Comparison of ENCODE assay signal across 15 cellular contexts in the genomic region with DNA sequence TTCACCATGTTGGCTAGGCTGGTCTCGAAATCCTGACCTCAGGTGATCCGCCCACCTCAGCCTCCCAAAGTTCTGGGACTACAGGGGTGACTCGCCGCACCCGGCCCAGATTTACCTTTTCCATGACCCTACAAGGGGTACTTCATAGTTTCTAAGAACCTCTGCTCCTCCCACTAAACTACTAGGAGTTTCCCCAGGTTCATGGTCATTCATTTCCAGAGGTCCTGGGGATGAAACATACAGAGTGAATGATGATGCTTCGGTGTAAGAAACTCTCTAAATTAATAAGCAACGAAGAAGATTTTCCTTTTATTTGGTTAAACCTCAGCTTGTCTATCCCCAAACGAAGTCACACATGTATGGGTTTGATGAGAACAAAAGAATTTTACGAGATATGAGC. TPM values are rescaled to one million over a fixed set of nuclear protein-coding genes. Genes with fewer than 3 reads are reported as not detected.
DNase-seq lines count a peak whose midpoint lies in the region; ATAC-seq lines count a peak whose summit lies in the region.
"Had no signal": no experiment of that assay in that cellular context is flagged by ENCODE, and none has a peak within 500 bp of the region (broad histone marks: within the 10 kb centered on the region; RNA-seq: fewer than 3 reads in every experiment).

No MANE protein-coding gene starts in this region.

- H3K27ac Mint-ChIP-seq in activated CD4-positive, alpha-beta T cell treated with anti-CD3 and anti-CD28 coated beads for 36 hours = no peak overlapping the region
- no peak overlapping the region for H3K27ac Mint-ChIP-seq in activated CD4-positive, alpha-beta T cell treated with anti-CD3 and anti-CD28 coated beads, Interleukin-2, amount 10 ng/mL, durations not matched to agents 24 days and 14 days
- H3K27ac Mint-ChIP-seq: CD14-positive monocyte; CD8-positive, alpha-beta T cell; GM23338 had no signal

- H3K36me3 Mint-ChIP-seq in activated CD4-positive, alpha-beta T cell treated with anti-CD3 and anti-CD28 coated beads for 36 hours (ENCODE audit: low read depth) = no peaks in the 10 kb centered on the region
- H3K36me3 Mint-ChIP-seq in activated CD4-positive, alpha-beta T cell treated with anti-CD3 and anti-CD28 coated beads, Interleukin-2, amount 10 ng/mL, durations not matched to agents 24 days and 14 days (ENCODE audit: low read depth) = no peaks in the 10 kb centered on the region
- H3K36me3 Mint-ChIP-seq in activated T-cell treated with anti-CD3 and anti-CD28 coated beads, Interleukin-2, amount 50 U/mL, for 4 hours (ENCODE audit: insufficient read depth) = peaks cover 6% of the 10 kb centered on the region
- H3K36me3 Mint-ChIP-seq: CD8-positive, alpha-beta T cell had no signal

- intact Hi-C loops in activated CD4-positive, alpha-beta T cell treated with anti-CD3 and anti-CD28 coated beads for 36 hours (cut with DNase I, micrococcal nuclease) = no loop called here
- intact Hi-C loops in activated CD4-positive, alpha-beta T cell treated with anti-CD3 and anti-CD28 coated beads, Interleukin-2, amount 10 ng/mL, durations not matched to agents 24 days and 14 days (cut with micrococcal nuclease) = no loop called here

- peak; percentile 83 for ATAC-seq in activated CD4-positive, alpha-beta T cell treated with anti-CD3 and anti-CD28 coated beads for 36 hours
- ATAC-seq in activated T-cell treated with anti-CD3 and anti-CD28 coated beads, Interleukin-2, amount 50 U/mL, for 4 hours = no peak
- ATAC-seq: CD8-positive, alpha-beta T cell; GM23338 had no signal

- POLR2A ChIA-PET in activated CD4-positive, alpha-beta T cell treated with anti-CD3 and anti-CD28 coated beads for 36 hours (lab: Charles Lee) = no interaction called here

- DNase-seq in activated CD4-positive, alpha-beta T cell treated with anti-CD3 and anti-CD28 coated beads for 36 hours = peak; percentile 41
- DNase-seq in activated CD4-positive, alpha-beta T cell treated with anti-CD3 and anti-CD28 coated beads, Interleukin-2, amount 10 ng/mL, durations not matched to agents 24 days and 14 days = no peak
- DNase-seq in activated T-cell treated with anti-CD3 and anti-CD28 coated beads, Interleukin-2, amount 50 U/mL, for 48 hours = peak; percentile 24 to 31
- no peak for DNase-seq in activated T-cell treated with anti-CD3 and anti-CD28 coated beads, Interleukin-2, amount 50 U/mL, for 4 hours
- DNase-seq in stimulated activated CD4-positive, alpha-beta T cell treated with anti-CD3 and anti-CD28 coated beads, Interleukin-12 subunit alpha, Interleukin-12 subunit beta, amount 100 ng/mL, for 48 hours (ENCODE audit: low read depth in 2 of 3, low spot score in 1 of 3) = peak in 2 of 3 donors; percentile 2 to 5
- DNase-seq in stimulated activated CD4-positive, alpha-beta T cell treated with anti-CD3 and anti-CD28 coated beads, Interleukin-2, amount 100 ng/mL, for 48 hours = no peak
- peak; percentile 54 for DNase-seq in stimulated activated CD8-positive, alpha-beta memory T cell treated with anti-CD3 and anti-CD28 coated beads, Interleukin-4, amount 100 ng/mL, for 48 hours
- DNase-seq: CD8-positive, alpha-beta T cell; COR-L47; DMS153; DMS79 treated with DMSO at 0.1 percent for 48 hours; EL; H7 had no signal

- H3K9me3 Mint-ChIP-seq in activated CD4-positive, alpha-beta T cell treated with anti-CD3 and anti-CD28 coated beads for 36 hours (ENCODE audit: low read depth) = no peaks in the 10 kb centered on the region
- H3K9me3 Mint-ChIP-seq in activated CD4-positive, alpha-beta T cell treated with anti-CD3 and anti-CD28 coated beads, Interleukin-2, amount 10 ng/mL, durations not matched to agents 24 days and 14 days = no peaks in the 10 kb centered on the region
- H3K9me3 Mint-ChIP-seq in activated T-cell treated with anti-CD3 and anti-CD28 coated beads, Interleukin-2, amount 50 U/mL, for 4 hours = no peaks in the 10 kb centered on the region
- H3K9me3 Mint-ChIP-seq: CD8-positive, alpha-beta T cell; GM23338 had no signal

- no peak overlapping the region for H3K4me3 Mint-ChIP-seq in activated CD4-positive, alpha-beta T cell treated with anti-CD3 and anti-CD28 coated beads for 36 hours
- H3K4me3 Mint-ChIP-seq in activated CD4-positive, alpha-beta T cell treated with anti-CD3 and anti-CD28 coated beads, Interleukin-2, amount 10 ng/mL, durations not matched to agents 24 days and 14 days = no peak overlapping the region
- H3K4me3 Mint-ChIP-seq in activated T-cell treated with anti-CD3 and anti-CD28 coated beads, Interleukin-2, amount 50 U/mL, for 4 hours = no peak overlapping the region
- H3K4me3 Mint-ChIP-seq: CD14-positive monocyte; CD8-positive, alpha-beta T cell; GM23338 had no signal

- CTCF ChIA-PET in activated CD4-positive, alpha-beta T cell treated with anti-CD3 and anti-CD28 coated beads for 36 hours (lab: Charles Lee) = no interaction called here

- peaks cover 5% of the 10 kb centered on the region for H3K4me1 Mint-ChIP-seq in activated CD4-positive, alpha-beta T cell treated with anti-CD3 and anti-CD28 coated beads for 36 hours
- no peaks in the 10 kb centered on the region for H3K4me1 Mint-ChIP-seq in activated CD4-positive, alpha-beta T cell treated with anti-CD3 and anti-CD28 coated beads, Interleukin-2, amount 10 ng/mL, durations not matched to agents 24 days and 14 days
- no peaks in the 10 kb centered on the region for H3K4me1 Mint-ChIP-seq in activated T-cell treated with anti-CD3 and anti-CD28 coated beads, Interleukin-2, amount 50 U/mL, for 4 hours (ENCODE audit: low read depth)
- H3K4me1 Mint-ChIP-seq: GM23338 had no signal

- no peaks in the 10 kb centered on the region for H3K27me3 Mint-ChIP-seq in activated CD4-positive, alpha-beta T cell treated with anti-CD3 and anti-CD28 coated beads for 36 hours
- no peaks in the 10 kb centered on the region for H3K27me3 Mint-ChIP-seq in activated CD4-positive, alpha-beta T cell treated with anti-CD3 and anti-CD28 coated beads, Interleukin-2, amount 10 ng/mL, durations not matched to agents 24 days and 14 days
- H3K27me3 Mint-ChIP-seq in activated T-cell treated with anti-CD3 and anti-CD28 coated beads, Interleukin-2, amount 50 U/mL, for 4 hours (ENCODE audit: low read depth) = no peaks in the 10 kb centered on the region

RNA-seq across cellular contexts. Expression of a gene that starts 56.9 kb away (rescaled TPM):
- under 1 TPM; 0.23 to 0.53 TPM for total RNA-seq in activated CD4-positive, alpha-beta T cell treated with anti-CD3 and anti-CD28 coated beads for 36 hours
- total RNA-seq in activated CD4-positive, alpha-beta T cell treated with anti-CD3 and anti-CD28 coated beads, Interleukin-2, amount 10 ng/mL, durations not matched to agents 24 days and 14 days = 0.35 and 0.62 TPM in 2 replicates
- 1 to 10 TPM; 1.7 to 2.2 (median 2.0) TPM for total RNA-seq in activated T-cell treated with anti-CD3 and anti-CD28 coated beads, Interleukin-2, amount 50 U/mL, for 4 hours

Comparison
In these comparisons a context has a peak if more than half of its experiments do, and no peak if none do; other contexts are left out.
1. DNase-seq: peak in activated CD4-positive, alpha-beta T cell treated with anti-CD3 and anti-CD28 coated beads for 36 hours (single experiment), activated T-cell treated with anti-CD3 and anti-CD28 coated beads, Interleukin-2, amount 50 U/mL, for 48 hours (2 of 2), stimulated activated CD4-positive, alpha-beta T cell treated with anti-CD3 and anti-CD28 coated beads, Interleukin-12 subunit alpha, Interleukin-12 subunit beta, amount 100 ng/mL, for 48 hours (2 of 3) and stimulated activated CD8-positive, alpha-beta memory T cell treated with anti-CD3 and anti-CD28 coated beads, Interleukin-4, amount 100 ng/mL, for 48 hours (single experiment); none in activated CD4-positive, alpha-beta T cell treated with anti-CD3 and anti-CD28 coated beads, Interleukin-2, amount 10 ng/mL, durations not matched to agents 24 days and 14 days (single experiment), activated T-cell treated with anti-CD3 and anti-CD28 coated beads, Interleukin-2, amount 50 U/mL, for 4 hours (single experiment) and stimulated activated CD4-positive, alpha-beta T cell treated with anti-CD3 and anti-CD28 coated beads, Interleukin-2, amount 100 ng/mL, for 48 hours (0 of 2).